8 cellular contexts compared by ENCODE assay signal in the genomic region with DNA sequence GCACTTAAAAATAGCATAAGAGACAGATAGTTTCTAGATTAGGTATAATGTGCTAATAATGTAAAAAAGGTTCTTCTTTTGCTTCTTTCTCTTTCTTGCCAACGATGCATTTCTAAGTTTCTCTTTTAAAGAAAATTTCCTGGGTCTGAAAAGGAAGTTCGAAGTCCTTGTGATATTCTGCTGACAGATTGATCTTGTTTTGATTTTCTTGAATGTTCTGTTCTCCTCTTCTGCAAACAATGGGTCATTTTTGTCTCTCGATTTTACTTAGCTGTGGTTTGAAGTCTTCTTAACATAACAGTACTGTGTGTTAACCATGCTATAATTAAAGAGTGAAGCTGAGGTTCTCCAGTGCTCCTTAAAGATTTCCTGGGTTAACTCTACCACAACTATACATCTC.
A peak's percentile ranks its signal among the peaks of the same experiment; 100 is the strongest.
DNase-seq lines count a peak whose midpoint lies in the region; ATAC-seq lines count a peak whose summit lies in the region.

No MANE protein-coding gene starts in this region.

- H3K4me1 Mint-ChIP-seq in activated naive CD4-positive, alpha-beta T cell treated with anti-CD3 and anti-CD28 coated beads, Interleukin-2, amount 10 ng/mL, durations not matched to agents 7 days and 5 days = peaks cover 22% of the 10 kb centered on the region
- peaks cover 18% of the 10 kb centered on the region for H3K4me1 Mint-ChIP-seq in activated T-helper 1 cell treated with anti-CD3 and anti-CD28 coated beads, Interleukin-12 subunit alpha, Interleukin-12 subunit beta, Interleukin-2, Interleukin-4 antibody, amounts not matched to agents 30 ng/mL and 10 ng/mL and 1 ng/mL, durations not matched to agents 14 hours and 24 hours and 36 hours (ENCODE audit: low read depth)

- H3K4me1 ChIP-seq in urinary bladder (ENCODE audit: insufficient read depth) = no peaks in the 10 kb centered on the region

- 69% methylated on average over 3 of the region's 3 CpGs for WGBS in urinary bladder

- H3K4me3 Mint-ChIP-seq in activated naive CD4-positive, alpha-beta T cell treated with anti-CD3 and anti-CD28 coated beads, Interleukin-2, amount 10 ng/mL, durations not matched to agents 7 days and 5 days = peak overlapping the region; percentile 13
- H3K4me3 Mint-ChIP-seq in activated T-helper 1 cell treated with anti-CD3 and anti-CD28 coated beads, Interleukin-12 subunit alpha, Interleukin-12 subunit beta, Interleukin-2, Interleukin-4 antibody, amounts not matched to agents 30 ng/mL and 10 ng/mL and 1 ng/mL, durations not matched to agents 14 hours and 24 hours and 36 hours = peak overlapping the region; percentile 40

- no peaks in the 10 kb centered on the region for H3K27me3 Mint-ChIP-seq in activated naive CD4-positive, alpha-beta T cell treated with anti-CD3 and anti-CD28 coated beads, Interleukin-2, amount 10 ng/mL, durations not matched to agents 7 days and 5 days
- no peaks in the 10 kb centered on the region for H3K27me3 Mint-ChIP-seq in activated T-helper 1 cell treated with anti-CD3 and anti-CD28 coated beads, Interleukin-12 subunit alpha, Interleukin-12 subunit beta, Interleukin-2, Interleukin-4 antibody, amounts not matched to agents 30 ng/mL and 10 ng/mL and 1 ng/mL, durations not matched to agents 14 hours and 24 hours and 36 hours (ENCODE audit: insufficient read depth)

- peaks cover 13% of the 10 kb centered on the region for H3K36me3 Mint-ChIP-seq in activated naive CD4-positive, alpha-beta T cell treated with anti-CD3 and anti-CD28 coated beads, Interleukin-2, amount 10 ng/mL, durations not matched to agents 7 days and 5 days
- H3K36me3 Mint-ChIP-seq in activated T-helper 1 cell treated with anti-CD3 and anti-CD28 coated beads, Interleukin-12 subunit alpha, Interleukin-12 subunit beta, Interleukin-2, Interleukin-4 antibody, amounts not matched to agents 30 ng/mL and 10 ng/mL and 1 ng/mL, durations not matched to agents 14 hours and 24 hours and 36 hours (ENCODE audit: low read depth) = peaks cover 4% of the 10 kb centered on the region

- H3K9me3 Mint-ChIP-seq in activated naive CD4-positive, alpha-beta T cell treated with anti-CD3 and anti-CD28 coated beads, Interleukin-2, amount 10 ng/mL, durations not matched to agents 7 days and 5 days = no peaks in the 10 kb centered on the region
- H3K9me3 Mint-ChIP-seq in activated T-helper 1 cell treated with anti-CD3 and anti-CD28 coated beads, Interleukin-12 subunit alpha, Interleukin-12 subunit beta, Interleukin-2, Interleukin-4 antibody, amounts not matched to agents 30 ng/mL and 10 ng/mL and 1 ng/mL, durations not matched to agents 14 hours and 24 hours and 36 hours = no peaks in the 10 kb centered on the region

- H3K27ac Mint-ChIP-seq in activated naive CD4-positive, alpha-beta T cell treated with anti-CD3 and anti-CD28 coated beads, Interleukin-2, amount 10 ng/mL, durations not matched to agents 7 days and 5 days = peak overlapping the region; percentile 67
- peak overlapping the region; percentile 64 for H3K27ac Mint-ChIP-seq in activated T-helper 1 cell treated with anti-CD3 and anti-CD28 coated beads, Interleukin-12 subunit alpha, Interleukin-12 subunit beta, Interleukin-2, Interleukin-4 antibody, amounts not matched to agents 30 ng/mL and 10 ng/mL and 1 ng/mL, durations not matched to agents 14 hours and 24 hours and 36 hours

- DNase-seq in activated naive CD4-positive, alpha-beta T cell treated with anti-CD3 and anti-CD28 coated beads, Interleukin-2, amount 10 ng/mL, durations not matched to agents 7 days and 5 days = no peak
- DNase-seq in activated naive CD4-positive, alpha-beta T cell (lab: John Stamatoyannopoulos, UW) = no peak
- no peak for DNase-seq in activated T-helper 1 cell treated with anti-CD3 and anti-CD28 coated beads, Interleukin-12 subunit alpha, Interleukin-12 subunit beta, Interleukin-2, Interleukin-4 antibody, amounts not matched to agents 30 ng/mL and 10 ng/mL and 1 ng/mL, durations not matched to agents 14 hours and 24 hours and 36 hours (ENCODE audit: low spot score)
- no peak for DNase-seq in H4 (ENCODE audit: low spot score)
- no peak for DNase-seq in central memory CD4-positive, alpha-beta T cell
- no peak for DNase-seq in stimulated activated naive CD4-positive, alpha-beta T cell treated with Interleukin-2 at 50 U/mL for 16 hours (lab: John Stamatoyannopoulos, UW)

- ATAC-seq in HG03025 (IDR thresholded peaks at IDR 0.05; ENCODE audit: low FRiP score, unreplicated experiment) = peak; percentile 48

- CTCF ChIA-PET in activated naive CD4-positive, alpha-beta T cell treated with anti-CD3 and anti-CD28 coated beads, Interleukin-2, amount 10 ng/mL, durations not matched to agents 7 days and 5 days (lab: Charles Lee) = no interaction called here

- peak overlapping the region; percentile 56 for H3K27ac ChIP-seq in urinary bladder (ENCODE audit: low read depth)

- no peaks in the 10 kb centered on the region for H3K36me3 ChIP-seq in urinary bladder (ENCODE audit: insufficient read depth)

- intact Hi-C loops in activated T-helper 1 cell treated with anti-CD3 and anti-CD28 coated beads, Interleukin-12 subunit alpha, Interleukin-12 subunit beta, Interleukin-2, Interleukin-4 antibody, amounts not matched to agents 30 ng/mL and 10 ng/mL and 1 ng/mL, durations not matched to agents 14 hours and 24 hours and 36 hours (cut with micrococcal nuclease) = loop anchor here (1.0 to 10.0 kb wide), 6 partner anchors 13 to 269 kb away; a partner anchor contains a TSS

- H3K4me3 ChIP-seq in urinary bladder (ENCODE audit: low read depth, low read length) = no peak overlapping the region
